25 cellular contexts compared by ENCODE assay signal in genomic region chr4:39157520-39157919, GRCh38. TPM values are rescaled to one million over a fixed set of nuclear protein-coding genes. Genes with fewer than 3 reads are reported as not detected.
A peak's percentile ranks its signal among the peaks of the same experiment; 100 is the strongest.
DNase-seq lines count a peak whose midpoint lies in the region; ATAC-seq, FAIRE-seq and TF ChIP-seq lines count a peak whose summit lies in the region.
"Had no signal": no experiment of that assay in that cellular context is flagged by ENCODE, and none has a peak within 500 bp of the region (broad histone marks: within the 10 kb centered on the region; RNA-seq: fewer than 3 reads in every experiment).

No MANE protein-coding gene starts in this region.

- no peaks in the 10 kb centered on the region for H3K9me1 ChIP-seq in K562 (ENCODE audit: control insufficient read depth, insufficient read depth, low read length)

- no peak overlapping the region for H3K4me2 ChIP-seq in Karpas-422 (ENCODE audit: low read depth, low read length, poor library complexity, severe bottlenecking)
- H3K4me2 ChIP-seq in K562 (ENCODE audit: insufficient read depth, low read length), result no peak overlapping the region
- no peak overlapping the region for H3K4me2 ChIP-seq in HepG2 (ENCODE audit: low read depth, low read length)
- H3K4me2 ChIP-seq: BLaER1 had no signal

- TF ChIP-seq POLR2A in K562 (conservative IDR thresholded peaks at IDR 0.05), result no peak
- no peak for TF ChIP-seq POLR2A in HepG2 (IDR thresholded peaks at IDR 0.05; ENCODE audit: insufficient read depth in 1 of 2, low read depth in 2 of 2, low read length in 2 of 2)

- in situ Hi-C loops in K562 (cut with MboI) (no loop called here), HepG2 (cut with HindIII; ENCODE audit: extremely low pct_ligation_motif_present, low pct_unique_long_range_greater_than_20kb) (no loop called here)

- no peak overlapping the region for H3K4me3 ChIP-seq in Karpas-422 (ENCODE audit: low read length)
- no peak overlapping the region for H3K4me3 ChIP-seq in K562
- H3K4me3 ChIP-seq in HepG2 (replicated peaks in 1 of 3; ENCODE audit: insufficient read depth in 1 of 3, low read depth in 2 of 3, low read length in 3 of 3), result no peak overlapping the region
- H3K4me3 ChIP-seq in foreskin fibroblast (ENCODE audit: low read depth in 1 of 2, low read length in 2 of 2), result no peak overlapping the region
- H3K4me3 ChIP-seq: BLaER1, GM12878 had no signal

- no peaks in the 10 kb centered on the region for H3K36me3 ChIP-seq in Karpas-422 (ENCODE audit: insufficient read depth, low read length)
- no peaks in the 10 kb centered on the region for H3K36me3 ChIP-seq in K562 (ENCODE audit: control insufficient read depth, insufficient read depth, low read length)
- no peaks in the 10 kb centered on the region for H3K36me3 ChIP-seq in HepG2 (replicated peaks in 1 of 2; ENCODE audit: control insufficient read depth in 1 of 2, insufficient read depth in 2 of 2, low read length in 2 of 2)
- H3K36me3 ChIP-seq: BE2C, BLaER1 had no signal

- TF ChIP-seq RAD21 in K562 (CRISPR knock-in tag; conservative IDR thresholded peaks at IDR 0.05 in 1 of 2, IDR thresholded peaks at IDR 0.05 in 1 of 2), result no peak
- TF ChIP-seq RAD21 in HepG2 (CRISPR knock-in tag; IDR thresholded peaks at IDR 0.05), result no peak

- CTCF ChIA-PET in K562 (lab: Yijun Ruan, JAX; ENCODE audit: low intra/inter-chr PET ratio) (no interaction called here), HepG2 (lab: Yijun Ruan, JAX; ENCODE audit: low intra/inter-chr PET ratio, low total read pairs) (no interaction called here)

- 15% methylated on average over 2 of the region's 2 CpGs for WGBS in K562 (ENCODE audit: insufficient coverage, low coverage, missing lambda C conversion rate)
- 48% methylated on average over 2 of the region's 2 CpGs for WGBS in HepG2 (ENCODE audit: low lambda C conversion rate)

- TF ChIP-seq EP300 in K562 (IDR thresholded peaks at IDR 0.05; ENCODE audit: low read length) (no peak), HepG2 (IDR thresholded peaks at IDR 0.05; ENCODE audit: low read depth in 2 of 2, low read length in 2 of 2) (no peak), HepG2 (CRISPR knock-in tag; IDR thresholded peaks at IDR 0.05; ENCODE audit: borderline replicate concordance) (no peak)

- H3K27me3 ChIP-seq in Karpas-422 (ENCODE audit: low read length) (no peaks in the 10 kb centered on the region), K562 (ENCODE audit: control insufficient read depth in 2 of 2, insufficient read depth in 2 of 2, low read length in 2 of 2) (no peaks in the 10 kb centered on the region), HepG2 (ENCODE audit: control insufficient read depth in 1 of 2, insufficient read depth in 2 of 2, low read length in 2 of 2) (no peaks in the 10 kb centered on the region)
- H3K27me3 ChIP-seq: BE2C, BLaER1 had no signal

- POLR2A ChIA-PET in K562 (lab: Yijun Ruan, JAX) (no interaction called here), HepG2 (lab: Yijun Ruan, JAX) (no interaction called here)

- no peaks in the 10 kb centered on the region for H3K9me3 ChIP-seq in Karpas-422 (ENCODE audit: low read length)
- H3K9me3 ChIP-seq in K562 (replicated peaks; ENCODE audit: control insufficient read depth, insufficient read depth, low read depth, low read length), result no peaks in the 10 kb centered on the region
- H3K9me3 ChIP-seq in HepG2 (ENCODE audit: low read length), result no peaks in the 10 kb centered on the region
- H3K9me3 ChIP-seq: BE2C, BLaER1 had no signal

- no peaks in the 10 kb centered on the region for H3K9me2 ChIP-seq in Karpas-422 (replicated peaks; ENCODE audit: insufficient read depth, low read length)

- peak overlapping the region; percentile 33; the same call in 1 of the 2 replicates for H2AFZ ChIP-seq in Karpas-422 (ENCODE audit: low read length)
- H2AFZ ChIP-seq in K562 (ENCODE audit: low read depth, low read length), result no peak overlapping the region
- H2AFZ ChIP-seq in HepG2 (ENCODE audit: low read length), result no peak overlapping the region

- H3K9ac ChIP-seq in Karpas-422 (ENCODE audit: low read length), result no peak overlapping the region
- no peak overlapping the region for H3K9ac ChIP-seq in K562 (ENCODE audit: insufficient read depth in 1 of 2, low read depth in 2 of 2, low read length in 2 of 2)
- H3K9ac ChIP-seq in HepG2 (ENCODE audit: insufficient read depth, low read depth, low read length), result no peak overlapping the region
- H3K9ac ChIP-seq: BLaER1 had no signal

- FAIRE-seq in K562 (lab: Jason Lieb, UNC), result no peak
- FAIRE-seq in HepG2 (lab: Jason Lieb, UNC), result no peak
- no peak for FAIRE-seq in urothelium cell line (lab: Jason Lieb, UNC)
- FAIRE-seq: GM12878, GM12892 had no signal

- H4K20me1 ChIP-seq in Karpas-422 (ENCODE audit: insufficient read depth, low read depth, low read length) (no peaks in the 10 kb centered on the region), K562 (replicated peaks; ENCODE audit: control insufficient read depth, insufficient read depth, low read length) (no peaks in the 10 kb centered on the region), HepG2 (ENCODE audit: insufficient read depth, low read length) (no peaks in the 10 kb centered on the region)
- H4K20me1 ChIP-seq: BLaER1 had no signal

- peaks cover 4% of the 10 kb centered on the region; the same call in 1 of the 2 replicates for H3K4me1 ChIP-seq in Karpas-422 (ENCODE audit: low read length)
- H3K4me1 ChIP-seq in K562 (replicated peaks in 1 of 2; ENCODE audit: control insufficient read depth in 2 of 2, insufficient read depth in 2 of 2, low read length in 2 of 2), result no peaks in the 10 kb centered on the region
- H3K4me1 ChIP-seq in HepG2 (ENCODE audit: insufficient read depth, low read length), result no peaks in the 10 kb centered on the region
- H3K4me1 ChIP-seq: BE2C had no signal

- no peak for TF ChIP-seq CTCF in K562 (IDR thresholded peaks at IDR 0.05 in 2 of 3, conservative IDR thresholded peaks at IDR 0.05 in 1 of 3; ENCODE audit: insufficient read depth in 2 of 3, low read depth in 1 of 3, low read length in 3 of 3)
- no peak for TF ChIP-seq CTCF in HepG2 (CRISPR knock-in tag; IDR thresholded peaks at IDR 0.05)
- TF ChIP-seq CTCF in foreskin fibroblast (IDR thresholded peaks at IDR 0.05; ENCODE audit: low read depth, low read length), result no peak

- DNase-seq in Karpas-422 (no peak), K562 (ENCODE audit: extremely low read depth in 1 of 4, low spot score in 3 of 4) (no peak), HepG2 (ENCODE audit: low spot score) (no peak), urothelium cell line (ENCODE audit: low spot score) (no peak), foreskin fibroblast (no peak)
- DNase-seq: 8988T; ACHN; BE2C; C1 segment of cervical spinal cord; CD4-positive, alpha-beta memory T cell; CD4-positive, CD25-positive, alpha-beta regulatory T cell; CD8-positive, alpha-beta memory T cell; COR-L47; DMS 273 treated with DMSO at 0.1 percent for 48 hours; DMS153; DMS53; DMS79; DND-41; EL; GDM1 had no signal

- BruUV-seq in K562 (replicated peaks; lab: Mats Ljungman, UMichigan) (no TSS peak), HepG2 (replicated peaks; lab: Mats Ljungman, UMichigan) (no TSS peak)

- H3K79me2 ChIP-seq in Karpas-422 (ENCODE audit: low read length) (no peaks in the 10 kb centered on the region), K562 (ENCODE audit: control insufficient read depth, insufficient read depth, low read length) (no peaks in the 10 kb centered on the region), HepG2 (ENCODE audit: insufficient read depth, low read length) (no peaks in the 10 kb centered on the region)

- ATAC-seq in K562 (no peak), HepG2 (no peak), GM18870 (IDR thresholded peaks at IDR 0.05; ENCODE audit: unreplicated experiment) (no peak), GM18498 (IDR thresholded peaks at IDR 0.05; ENCODE audit: unreplicated experiment) (no peak)
- ATAC-seq: GM12878 had no signal

- H3K27ac ChIP-seq in Karpas-422 (ENCODE audit: low read length) (peak overlapping the region; percentile 52; the same call in 1 of the 2 replicates), K562 (ENCODE audit: extremely low read depth, low read depth, low read length) (no peak overlapping the region), HepG2 (ENCODE audit: extremely low read length, insufficient read depth, low read length) (no peak overlapping the region)
- H3K27ac ChIP-seq: BLaER1 had no signal

- intact Hi-C loops in K562 (cut with micrococcal nuclease), result no loop called here
- intact Hi-C loops in HepG2 (cut with micrococcal nuclease; ENCODE audit: unreplicated experiment), result no loop called here

RNA-seq across cellular contexts. Expression of gene WDR19, which starts 24.8 kb away (rescaled TPM):
- total RNA-seq in Karpas-422 (2014; rRNA removed; shearing (Covaris generic); ENCODE audit: low replicate concordance), result 106 and 160 TPM in 2 replicates
- 25.4 and 80.3 TPM in 2 replicates for total RNA-seq in K562 (2011; cell fraction: chromatin; rRNA removed; ENCODE audit: low replicate concordance)
- 11.8 and 15.9 TPM in 2 replicates for total RNA-seq in K562 (2011; cell fraction: nucleolus; rRNA removed)
- 21.7 and 40.2 TPM in 2 replicates for total RNA-seq in K562 (2011; cell fraction: nucleoplasm; rRNA removed)
- 6.4 and 10.0 TPM in 2 replicates for total RNA-seq in K562 (2014; rRNA removed)
- total RNA-seq in K562 (2014; rRNA removed; fragmentation: Illumina TruSeq; extraction: Trizol), result 11.2 and 12.9 TPM in 2 replicates
- 9.1 and 9.2 TPM in 2 replicates for total RNA-seq in K562 (2015; rRNA removed; fragmentation: Illumina TruSeq; extraction: Trizol)
- total RNA-seq in K562 (2021), result 9.5 and 10.6 TPM in 2 replicates
- polyA plus RNA-seq in K562 (2011; rRNA removed), result 32.6 and 37.6 TPM in 2 replicates
- polyA plus RNA-seq in K562 (2011; cell fraction: cytosol; rRNA removed), result 6.2 and 10.9 TPM in 2 replicates
- 86.4 and 99.8 TPM in 2 replicates for polyA plus RNA-seq in K562 (2011; cell fraction: nucleus; rRNA removed)
- polyA plus RNA-seq in K562 (2012), result 12.4 and 13.1 TPM in 2 replicates
- polyA plus RNA-seq in K562 (2014; fragmentation: Illumina TruSeq; extraction: Trizol), result 11.9 and 12.2 TPM in 2 replicates
- 10 to 100 TPM in 1 of 2 experiments, 1 to 10 TPM in 1; 6.8 to 11.3 TPM for polyA plus RNA-seq in K562 (2014; fragmentation: Nextera tagmentation; extraction: Ambion mirVana)
- 13.3 and 13.4 TPM in 2 replicates for polyA plus RNA-seq in K562 (2014; rRNA removed)
- polyA minus RNA-seq in K562 (2011; rRNA and poly(A)+ RNA removed), result 33.5 and 37.0 TPM in 2 replicates
- polyA minus RNA-seq in K562 (2011; cell fraction: cytosol; rRNA and poly(A)+ RNA removed), result 5.3 and 7.7 TPM in 2 replicates
- 27.7 and 42.3 TPM in 2 replicates for polyA minus RNA-seq in K562 (2011; cell fraction: nucleus; rRNA and poly(A)+ RNA removed)
- 20.3 and 22.9 TPM in 2 replicates for total RNA-seq in HepG2 (2016; rRNA removed; fragmentation: Illumina TruSeq; extraction: Trizol)
- total RNA-seq in HepG2 (2016; cell fraction: cytosol; rRNA removed; fragmentation: Illumina TruSeq; extraction: Trizol; ENCODE audit: low read depth), result 7.2 and 7.6 TPM in 2 replicates
- total RNA-seq in HepG2 (2016; cell fraction: insoluble cytoplasmic fraction; rRNA removed; fragmentation: Illumina TruSeq; extraction: Trizol), result 19.2 and 23.5 TPM in 2 replicates
- total RNA-seq in HepG2 (2016; cell fraction: membrane; rRNA removed; fragmentation: Illumina TruSeq; extraction: Trizol), result 6.2 and 8.6 TPM in 2 replicates
- total RNA-seq in HepG2 (2016; cell fraction: nucleus; rRNA removed; fragmentation: Illumina TruSeq; extraction: Trizol), result 39.7 and 47.7 TPM in 2 replicates
- polyA plus RNA-seq in HepG2 (2011; rRNA removed), result 31.1 and 34.1 TPM in 2 replicates
- polyA plus RNA-seq in HepG2 (2011; cell fraction: cytosol; rRNA removed), result 8.0 and 9.0 TPM in 2 replicates
- polyA plus RNA-seq in HepG2 (2011; cell fraction: nucleus; rRNA removed), result 80.8 and 82.2 TPM in 2 replicates
- polyA plus RNA-seq in HepG2 (2012), result 14.4 and 19.5 TPM in 2 replicates
- polyA plus RNA-seq in HepG2 (2016; cell fraction: cytosol; fragmentation: Illumina TruSeq; extraction: Trizol; ENCODE audit: low read depth), result 1.2 and 1.4 TPM in 2 replicates
- polyA plus RNA-seq in HepG2 (2016; cell fraction: insoluble cytoplasmic fraction; fragmentation: Illumina TruSeq; extraction: Trizol; ENCODE audit: low read depth), result 12.9 and 13.5 TPM in 2 replicates
- 1.5 and 2.4 TPM in 2 replicates for polyA plus RNA-seq in HepG2 (2016; cell fraction: membrane; fragmentation: Illumina TruSeq; extraction: Trizol; ENCODE audit: low read depth)
- polyA plus RNA-seq in HepG2 (2016; cell fraction: nucleus; fragmentation: Illumina TruSeq; extraction: Trizol; ENCODE audit: insufficient read depth, low read depth), result 60.1 and 62.0 TPM in 2 replicates
- 9.9 and 14.4 TPM in 2 replicates for polyA minus RNA-seq in HepG2 (2011; rRNA and poly(A)+ RNA removed; ENCODE audit: low replicate concordance)
- polyA minus RNA-seq in HepG2 (2011; cell fraction: cytosol; rRNA and poly(A)+ RNA removed), result 7.3 and 9.8 TPM in 2 replicates
- 70.9 and 71.6 TPM in 2 replicates for polyA minus RNA-seq in HepG2 (2011; cell fraction: nucleus; rRNA and poly(A)+ RNA removed)
